ENCODE assay signal across 13 cellular contexts in genomic region chr14:81465507-81466228, GRCh38.
DNase-seq lines count a peak whose midpoint lies in the region; TF ChIP-seq lines count a peak whose summit lies in the region.
"Had no signal": no experiment of that assay in that cellular context is flagged by ENCODE, and none has a peak within 500 bp of the region (broad histone marks: within the 10 kb centered on the region; RNA-seq: fewer than 3 reads in every experiment).

No MANE protein-coding gene starts in this region.

- H3K27me3 Mint-ChIP-seq in activated CD4-positive, alpha-beta T cell treated with anti-CD3 and anti-CD28 coated beads, Interleukin-2, amount 10 ng/mL, durations not matched to agents 7 days and 5 days, result no peaks in the 10 kb centered on the region
- H3K27me3 Mint-ChIP-seq in chondrocyte (ENCODE audit: low read depth), result peaks cover 1% of the 10 kb centered on the region
- H3K27me3 Mint-ChIP-seq: progenitor cell of endocrine pancreas had no signal

- no peaks in the 10 kb centered on the region for H3K9me2 ChIP-seq in MM.1S (replicated peaks; ENCODE audit: insufficient read depth, low read length)

- H3K79me1 ChIP-seq in neuronal stem cell (ENCODE audit: low read depth, low read length), result no peaks in the 10 kb centered on the region

- TF ChIP-seq CTCF in MM.1S (IDR thresholded peaks at IDR 0.05; ENCODE audit: low read length), result no peak
- no peak for TF ChIP-seq CTCF in chondrocyte (IDR thresholded peaks at IDR 0.05)

- no peak overlapping the region for H2BK15ac ChIP-seq in neuronal stem cell (ENCODE audit: low read length)

- no peak for DNase-seq in activated CD4-positive, alpha-beta T cell treated with anti-CD3 and anti-CD28 coated beads, Interleukin-2, amount 10 ng/mL, durations not matched to agents 7 days and 5 days
- DNase-seq in activated CD4-positive, alpha-beta T cell treated with anti-CD3 and anti-CD28 coated beads, Interleukin-2, amount 50 U/mL, for 48 hours, result no peak
- no peak for DNase-seq in MM.1S
- no peak for DNase-seq in chondrocyte (ENCODE audit: low spot score)
- no peak for DNase-seq in neuronal stem cell (ENCODE audit: low spot score)
- DNase-seq in GF-D8 (lab: John Stamatoyannopoulos, UW), result no peak
- no peak for DNase-seq in NCI-H345 treated with DMSO at 0.1 percent for 48 hours (lab: John Stamatoyannopoulos, UW; ENCODE audit: unreplicated experiment)
- no peak for DNase-seq in Kasumi-1 (lab: John Stamatoyannopoulos, UW)
- DNase-seq: EL; NCI-H1092; stimulated activated CD4-positive, alpha-beta T cell treated with anti-CD3 and anti-CD28 coated beads, Interleukin-12 subunit alpha, Interleukin-12 subunit beta, amount 100 ng/mL, for 4 hours had no signal

- CTCF ChIA-PET in activated CD4-positive, alpha-beta T cell treated with anti-CD3 and anti-CD28 coated beads, Interleukin-2, amount 10 ng/mL, durations not matched to agents 7 days and 5 days (lab: Charles Lee), result interaction anchor here (0.9 to 2.3 kb wide), 5 partner anchors 13 to 203 kb away, joined by 3 to 11 read pairs (median 4); no protein-coding TSS in a partner anchor

- H2AK5ac ChIP-seq in neuronal stem cell (ENCODE audit: low read depth, low read length), result no peak overlapping the region

- H3K9ac ChIP-seq in MM.1S (ENCODE audit: low read length), result no peak overlapping the region
- no peak overlapping the region for H3K9ac ChIP-seq in neuronal stem cell (ENCODE audit: low read depth, low read length, poor library complexity)

- H3K27me3 ChIP-seq in MM.1S (replicated peaks; ENCODE audit: insufficient read depth, low read length) (no peaks in the 10 kb centered on the region), neuronal stem cell (ENCODE audit: control insufficient read depth in 3 of 3, insufficient read depth in 3 of 3, low read depth in 1 of 3, low read length in 3 of 3) (no peaks in the 10 kb centered on the region)
- H3K27me3 ChIP-seq: vagina had no signal

- no peak overlapping the region for H2AFZ ChIP-seq in MM.1S (ENCODE audit: low read length)
- peak overlapping the region; percentile 64 for H2AFZ ChIP-seq in neuronal stem cell (ENCODE audit: low read length)

- H3K36me3 Mint-ChIP-seq in activated CD4-positive, alpha-beta T cell treated with anti-CD3 and anti-CD28 coated beads, Interleukin-2, amount 10 ng/mL, durations not matched to agents 7 days and 5 days (ENCODE audit: low read depth), result peaks cover 7% of the 10 kb centered on the region
- no peaks in the 10 kb centered on the region for H3K36me3 Mint-ChIP-seq in chondrocyte (ENCODE audit: low read depth)

- WGBS in neuronal stem cell (ENCODE audit: extremely low coverage in 2 of 2, insufficient read length in 2 of 2, insufficient replicate concordance in 1 of 2), 2 donors, result no CpG with 5 or more reads among the region's 13 CpGs

- H2BK120ac ChIP-seq in neuronal stem cell (ENCODE audit: low read depth, low read length), result no peak overlapping the region

- H3K4me3 ChIP-seq in MM.1S (ENCODE audit: low read length) (no peak overlapping the region), neuronal stem cell (ENCODE audit: low read length in 2 of 2) (no peak overlapping the region)

- no peak overlapping the region for H3K18ac ChIP-seq in neuronal stem cell (ENCODE audit: low read length)

- H3K27ac ChIP-seq in MM.1S (ENCODE audit: low read length) (peak overlapping the region; percentile 95; the same call in 1 of the 2 replicates), neuronal stem cell (replicated peaks; ENCODE audit: low read length) (no peak overlapping the region)
- H3K27ac ChIP-seq: vagina had no signal

- H3K4me1 ChIP-seq in MM.1S (ENCODE audit: low read length) (peaks cover 12% of the 10 kb centered on the region), neuronal stem cell (ENCODE audit: control insufficient read depth in 2 of 2, insufficient read depth in 1 of 2, low read depth in 1 of 2, low read length in 2 of 2) (no peaks in the 10 kb centered on the region)
- H3K4me1 ChIP-seq: vagina had no signal

- H3K79me2 ChIP-seq in MM.1S (ENCODE audit: low read length), result no peaks in the 10 kb centered on the region

- POLR2A ChIA-PET in activated CD4-positive, alpha-beta T cell treated with anti-CD3 and anti-CD28 coated beads, Interleukin-2, amount 10 ng/mL, durations not matched to agents 7 days and 5 days (lab: Charles Lee), result no interaction called here

- H3K36me3 ChIP-seq in MM.1S (replicated peaks; ENCODE audit: insufficient read depth, low read length) (no peaks in the 10 kb centered on the region), neuronal stem cell (replicated peaks in 1 of 2; ENCODE audit: control insufficient read depth in 2 of 2, insufficient read depth in 2 of 2, low read length in 2 of 2) (no peaks in the 10 kb centered on the region)
- H3K36me3 ChIP-seq: vagina had no signal

- H3K9me3 ChIP-seq in MM.1S (replicated peaks; ENCODE audit: insufficient read depth, low read length) (no peaks in the 10 kb centered on the region), neuronal stem cell (replicated peaks in 1 of 2; ENCODE audit: control insufficient read depth in 2 of 2, insufficient read depth in 1 of 2, low read depth in 1 of 2, low read length in 2 of 2) (peaks cover 0 to 2% of the 10 kb centered on the region in 2 donors)
- H3K9me3 ChIP-seq: vagina had no signal

- H3K14ac ChIP-seq in neuronal stem cell (ENCODE audit: low read length), result no peak overlapping the region

- no peak overlapping the region for H3K4ac ChIP-seq in neuronal stem cell (ENCODE audit: low read length)

- H4K91ac ChIP-seq in neuronal stem cell (ENCODE audit: low read depth, low read length, poor library complexity), result no peak overlapping the region

- peak overlapping the region; percentile 34 for H3K4me3 Mint-ChIP-seq in activated CD4-positive, alpha-beta T cell treated with anti-CD3 and anti-CD28 coated beads, Interleukin-2, amount 10 ng/mL, durations not matched to agents 7 days and 5 days
- H3K4me3 Mint-ChIP-seq in chondrocyte (ENCODE audit: unreplicated experiment), result peak overlapping the region; percentile 31

- H3K23ac ChIP-seq in neuronal stem cell (ENCODE audit: low read depth, low read length, poor library complexity), result no peak overlapping the region

- H3K9me3 Mint-ChIP-seq in activated CD4-positive, alpha-beta T cell treated with anti-CD3 and anti-CD28 coated beads, Interleukin-2, amount 10 ng/mL, durations not matched to agents 7 days and 5 days, result peaks cover 3% of the 10 kb centered on the region
- H3K9me3 Mint-ChIP-seq in chondrocyte (ENCODE audit: low read depth), result no peaks in the 10 kb centered on the region

- H4K20me1 ChIP-seq in MM.1S (ENCODE audit: insufficient read depth, low read length), result no peaks in the 10 kb centered on the region

- peaks cover 22% of the 10 kb centered on the region for H3F3A ChIP-seq in MM.1S (ENCODE audit: insufficient read depth, low read length)

- no peak overlapping the region for H4K8ac ChIP-seq in neuronal stem cell (ENCODE audit: low read depth, low read length)

- H3K27ac Mint-ChIP-seq in activated CD4-positive, alpha-beta T cell treated with anti-CD3 and anti-CD28 coated beads, Interleukin-2, amount 10 ng/mL, durations not matched to agents 7 days and 5 days, result peak overlapping the region; percentile 89
- H3K27ac Mint-ChIP-seq in chondrocyte (ENCODE audit: unreplicated experiment), result no peak overlapping the region

- peaks cover 26% of the 10 kb centered on the region for H3K4me1 Mint-ChIP-seq in activated CD4-positive, alpha-beta T cell treated with anti-CD3 and anti-CD28 coated beads, Interleukin-2, amount 10 ng/mL, durations not matched to agents 7 days and 5 days
- peaks cover 6% of the 10 kb centered on the region for H3K4me1 Mint-ChIP-seq in chondrocyte (ENCODE audit: low read depth)

- H3K4me2 ChIP-seq in MM.1S (ENCODE audit: low read depth, low read length) (no peak overlapping the region), neuronal stem cell (ENCODE audit: insufficient read depth, low read length, poor library complexity, severe bottlenecking) (no peak overlapping the region)

- peak overlapping the region; percentile 8 for H2BK12ac ChIP-seq in neuronal stem cell (ENCODE audit: low read length)

- no peak overlapping the region for H2BK5ac ChIP-seq in neuronal stem cell (ENCODE audit: low read length)
